9 cellular contexts compared by ENCODE assay signal in genomic region chr19:43624933-43625332, GRCh38. TPM values are rescaled to one million over a fixed set of nuclear protein-coding genes. Genes with fewer than 3 reads are reported as not detected.
A peak's percentile ranks its signal among the peaks of the same experiment; 100 is the strongest.
DNase-seq lines count a peak whose midpoint lies in the region; ATAC-seq lines count a peak whose summit lies in the region.
"Had no signal": no experiment of that assay in that cellular context is flagged by ENCODE, and none has a peak within 500 bp of the region (broad histone marks: within the 10 kb centered on the region; RNA-seq: fewer than 3 reads in every experiment).

No MANE protein-coding gene starts in this region.

- peak; percentile 72 to 85 (median 76) for ATAC-seq in T-cell (replicated peaks in 1 of 4)
- ATAC-seq in activated naive CD4-positive, alpha-beta T cell treated with anti-CD3 and anti-CD28 coated beads, Interleukin-2, amount 50 U/mL, for 72 hours, result peak; percentile 83 to 93
- peak; percentile 89 for ATAC-seq in memory B cell (ENCODE audit: low read depth)
- peak; percentile 87 for ATAC-seq in stimulated activated naive CD8-positive, alpha-beta T cell treated with anti-CD3 and anti-CD28 coated beads, Interleukin-15, amount 100 ng/mL, for 72 hours
- no peak for ATAC-seq in HG03097 (IDR thresholded peaks at IDR 0.05; ENCODE audit: low FRiP score, unreplicated experiment)

- CTCF ChIA-PET in T-cell (lab: Charles Lee), result no interaction called here

- H3K27ac Mint-ChIP-seq in T-cell (no peak overlapping the region), memory B cell (no peak overlapping the region)
- H3K27ac Mint-ChIP-seq in activated naive CD4-positive, alpha-beta T cell treated with anti-CD3 and anti-CD28 coated beads, Interleukin-2, amount 50 U/mL, for 72 hours, result no peak overlapping the region
- H3K27ac Mint-ChIP-seq in stimulated activated naive CD8-positive, alpha-beta T cell treated with anti-CD3 and anti-CD28 coated beads, Interleukin-15, amount 100 ng/mL, for 72 hours, result no peak overlapping the region

- H3K4me1 Mint-ChIP-seq in T-cell, result peaks cover 25 to 32% (median 29%) of the 10 kb centered on the region in 3 donors
- peaks cover 10% of the 10 kb centered on the region for H3K4me1 Mint-ChIP-seq in memory B cell
- H3K4me1 Mint-ChIP-seq in stimulated activated naive CD8-positive, alpha-beta T cell treated with anti-CD3 and anti-CD28 coated beads, Interleukin-15, amount 100 ng/mL, for 72 hours, result peaks cover 48% of the 10 kb centered on the region

- peak overlapping the region in 1 of 3 donors; percentile 32 for H3K4me3 Mint-ChIP-seq in T-cell
- no peak overlapping the region for H3K4me3 Mint-ChIP-seq in memory B cell
- H3K4me3 Mint-ChIP-seq in stimulated activated naive CD8-positive, alpha-beta T cell treated with anti-CD3 and anti-CD28 coated beads, Interleukin-15, amount 100 ng/mL, for 72 hours, result peak overlapping the region in 1 of 2 donors; percentile 22

- peak; percentile 44 for DNase-seq in COLO668 (lab: John Stamatoyannopoulos, UW; ENCODE audit: unreplicated experiment)
- DNase-seq in T-cell, result peak; percentile 65 to 91 (median 84)
- peak; percentile 81 to 92 for DNase-seq in activated naive CD4-positive, alpha-beta T cell treated with anti-CD3 and anti-CD28 coated beads, Interleukin-2, amount 50 U/mL, for 72 hours (ENCODE audit: low spot score in 2 of 2)
- DNase-seq in memory B cell (ENCODE audit: low spot score in 2 of 2), result peak; percentile 67 to 81
- DNase-seq in stimulated activated naive CD8-positive, alpha-beta T cell treated with anti-CD3 and anti-CD28 coated beads, Interleukin-15, amount 100 ng/mL, for 72 hours, result peak; percentile 86 to 88
- DNase-seq in Kasumi-1 (lab: John Stamatoyannopoulos, UW), result no peak
- DNase-seq in NCI-H1694 treated with DMSO at 0.1 percent for 48 hours (lab: John Stamatoyannopoulos, UW), result no peak

- H3K27me3 Mint-ChIP-seq in T-cell (peaks cover 0 to 4% of the 10 kb centered on the region in 2 donors), memory B cell (peaks cover 14% of the 10 kb centered on the region)
- peaks cover 28% of the 10 kb centered on the region for H3K27me3 Mint-ChIP-seq in stimulated activated naive CD8-positive, alpha-beta T cell treated with anti-CD3 and anti-CD28 coated beads, Interleukin-15, amount 100 ng/mL, for 72 hours

- no peaks in the 10 kb centered on the region for H3K36me3 Mint-ChIP-seq in T-cell
- H3K36me3 Mint-ChIP-seq in activated naive CD4-positive, alpha-beta T cell treated with anti-CD3 and anti-CD28 coated beads, Interleukin-2, amount 50 U/mL, for 72 hours, result no peaks in the 10 kb centered on the region
- no peaks in the 10 kb centered on the region for H3K36me3 Mint-ChIP-seq in memory B cell

- POLR2A ChIA-PET in T-cell (lab: Charles Lee), result no interaction called here

- H3K9me3 Mint-ChIP-seq in T-cell (no peaks in the 10 kb centered on the region), memory B cell (peaks cover 2% of the 10 kb centered on the region)
- no peaks in the 10 kb centered on the region for H3K9me3 Mint-ChIP-seq in activated naive CD4-positive, alpha-beta T cell treated with anti-CD3 and anti-CD28 coated beads, Interleukin-2, amount 50 U/mL, for 72 hours
- H3K9me3 Mint-ChIP-seq in stimulated activated naive CD8-positive, alpha-beta T cell treated with anti-CD3 and anti-CD28 coated beads, Interleukin-15, amount 100 ng/mL, for 72 hours, result no peaks in the 10 kb centered on the region

RNA-seq across cellular contexts. Expression of gene ZNF428, which starts 5.5 kb away (rescaled TPM):
- total RNA-seq in T-cell, result 10 to 100 TPM; 28.9 to 35.2 (median 34.5) TPM
- 10 to 100 TPM; 14.2 to 21.1 TPM for total RNA-seq in activated naive CD4-positive, alpha-beta T cell treated with anti-CD3 and anti-CD28 coated beads, Interleukin-2, amount 50 U/mL, for 72 hours

RNA-seq across cellular contexts. Expression of gene SRRM5, which starts 13.0 kb away (rescaled TPM):
- total RNA-seq in T-cell, result 1 to 10 TPM in 4 of 5 donors, under 1 TPM in 1; 0.55 to 1.6 (median 1.2) TPM
- total RNA-seq in activated naive CD4-positive, alpha-beta T cell treated with anti-CD3 and anti-CD28 coated beads, Interleukin-2, amount 50 U/mL, for 72 hours, result under 1 TPM; 0.68 to 0.80 TPM
- total RNA-seq: pulmonary artery endothelial cell had no signal

RNA-seq across cellular contexts. Expression of gene CADM4, which starts 14.7 kb away (rescaled TPM):
- under 1 TPM; 0.16 to 0.61 (median 0.45) TPM for total RNA-seq in T-cell
- under 1 TPM; 0.58 to 0.66 TPM for total RNA-seq in activated naive CD4-positive, alpha-beta T cell treated with anti-CD3 and anti-CD28 coated beads, Interleukin-2, amount 50 U/mL, for 72 hours

RNA-seq across cellular contexts. Expression of gene ZNF576, which starts 28.5 kb away (rescaled TPM):
- 10 to 100 TPM in 3 of 5 donors, 1 to 10 TPM in 2; 5.4 to 19.6 (median 16.9) TPM for total RNA-seq in T-cell
- 10 to 100 TPM; 15.9 to 19.6 TPM for total RNA-seq in activated naive CD4-positive, alpha-beta T cell treated with anti-CD3 and anti-CD28 coated beads, Interleukin-2, amount 50 U/mL, for 72 hours

RNA-seq across cellular contexts. Expression of gene IRGQ, which starts 29.0 kb away (rescaled TPM):
- 10 to 100 TPM; 17.5 to 30.2 (median 19.9) TPM for total RNA-seq in T-cell
- 10 to 100 TPM; 21.6 to 29.4 TPM for total RNA-seq in activated naive CD4-positive, alpha-beta T cell treated with anti-CD3 and anti-CD28 coated beads, Interleukin-2, amount 50 U/mL, for 72 hours

Comparison
In these comparisons a context has a peak if more than half of its experiments do, and no peak if none do; other contexts are left out.
1. DNase-seq: peak in COLO668 (single experiment), T-cell (34 of 34), activated naive CD4-positive, alpha-beta T cell treated with anti-CD3 and anti-CD28 coated beads, Interleukin-2, amount 50 U/mL, for 72 hours (2 of 2), memory B cell (2 of 2) and stimulated activated naive CD8-positive, alpha-beta T cell treated with anti-CD3 and anti-CD28 coated beads, Interleukin-15, amount 100 ng/mL, for 72 hours (2 of 2); none in Kasumi-1 (0 of 2) and NCI-H1694 treated with DMSO at 0.1 percent for 48 hours (single experiment).